In the genomic region with DNA sequence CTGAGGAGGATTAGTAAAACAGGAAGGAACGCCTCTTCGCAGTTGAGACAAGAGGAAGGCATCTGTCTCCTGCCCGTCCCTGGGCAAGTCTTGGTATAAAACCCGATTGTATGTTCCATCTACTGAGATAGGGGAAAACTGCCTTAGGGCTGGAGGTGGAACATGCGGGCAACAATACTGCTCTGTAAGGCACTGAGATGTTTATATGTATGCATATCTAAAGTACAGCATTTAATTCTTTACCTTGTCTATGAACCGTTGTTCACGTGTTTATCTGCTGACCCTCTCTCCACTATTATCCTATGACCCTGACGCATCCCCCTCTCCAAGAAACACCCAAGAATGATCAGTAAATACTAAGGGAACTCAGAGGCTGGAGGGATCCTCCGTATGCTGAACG, we compare ENCODE assay signal across 8 cellular contexts. TPM values are rescaled to one million over a fixed set of nuclear protein-coding genes. Genes with fewer than 3 reads are reported as not detected.
A peak's percentile ranks its signal among the peaks of the same experiment; 100 is the strongest.
DNase-seq lines count a peak whose midpoint lies in the region; ATAC-seq, FAIRE-seq and TF ChIP-seq lines count a peak whose summit lies in the region.

No MANE protein-coding gene starts in this region.

- no peak for DNase-seq in GM23338 (ENCODE audit: low spot score)
- no peak for DNase-seq in PC-9
- DNase-seq in endothelial cell of umbilical vein (ENCODE audit: low read depth, low spot score): no peak
- DNase-seq in psoas muscle: no peak
- no peak for DNase-seq in NCI-H146 (lab: John Stamatoyannopoulos, UW)
- no peak for DNase-seq in hepatic stellate cell (ENCODE audit: low spot score)

- H4K20me1 ChIP-seq in GM23338 (replicated peaks; ENCODE audit: insufficient read depth) (peaks cover 5% of the 10 kb centered on the region), PC-9 (ENCODE audit: insufficient read depth) (no peaks in the 10 kb centered on the region), endothelial cell of umbilical vein (replicated peaks; ENCODE audit: control insufficient read depth, extremely low read depth, insufficient read depth, low read length) (no peaks in the 10 kb centered on the region)

- ATAC-seq in GM23338: no peak
- no peak for ATAC-seq in psoas muscle
- ATAC-seq in GM21390 (IDR thresholded peaks at IDR 0.05; ENCODE audit: unreplicated experiment): no peak
- no peak for ATAC-seq in GM19463 (IDR thresholded peaks at IDR 0.05; ENCODE audit: unreplicated experiment)

- intact Hi-C loops in PC-9 (cut with micrococcal nuclease; ENCODE audit: unreplicated experiment) (loop anchor here (5.0 kb wide), 1 partner anchor 33 kb away; a partner anchor contains a TSS), endothelial cell of umbilical vein (cut with micrococcal nuclease) (loop anchor here (1.0 to 2.0 kb wide), 3 partner anchors 19 to 43 kb away; a partner anchor contains a TSS), psoas muscle (cut with DNase I) (no loop called here)

- peaks cover 10% of the 10 kb centered on the region for H3K27me3 Mint-ChIP-seq in GM23338 (ENCODE audit: insufficient read depth, low read depth, poor library complexity)

- H3K4me2 ChIP-seq in GM23338 (peak overlapping the region; percentile 76), PC-9 (peak overlapping the region; percentile 99), endothelial cell of umbilical vein (ENCODE audit: insufficient read depth, low read length) (peak overlapping the region; percentile 76)

- H3K36me3 Mint-ChIP-seq in GM23338 (ENCODE audit: low read depth): peaks cover 52% of the 10 kb centered on the region

- POLR2A ChIA-PET in PC-9 (lab: Charles Lee; ENCODE audit: unreplicated experiment): interaction anchor here (0.6 to 1.0 kb wide), 4 partner anchors 34 to 448 kb away, joined by 3 to 8 read pairs (median 4); a partner anchor contains a TSS
- POLR2A ChIA-PET in endothelial cell of umbilical vein (lab: Charles Lee): interaction anchor here (0.8 kb wide), 1 partner anchor 44 kb away, joined by 3 read pairs; a partner anchor contains a TSS

- no peaks in the 10 kb centered on the region for H3K9me2 ChIP-seq in GM23338 (ENCODE audit: insufficient read depth)
- H3K9me2 ChIP-seq in PC-9 (ENCODE audit: insufficient read depth): no peaks in the 10 kb centered on the region

- H3K4me3 ChIP-seq in GM23338 (peak overlapping the region; percentile 98), PC-9 (peak overlapping the region; percentile 99; the same call in 1 of the 2 replicates), endothelial cell of umbilical vein (replicated peaks in 1 of 3; ENCODE audit: insufficient read depth in 1 of 3, low read depth in 1 of 3, low read length in 3 of 3) (peak overlapping the region in 1 of 3 experiments; percentile 41), psoas muscle (peak overlapping the region; percentile 97)

- no peak for TF ChIP-seq CTCF in GM23338 (conservative IDR thresholded peaks at IDR 0.05; ENCODE audit: low read depth in 2 of 2)
- no peak for TF ChIP-seq CTCF in PC-9 (conservative IDR thresholded peaks at IDR 0.05)
- TF ChIP-seq CTCF in endothelial cell of umbilical vein (IDR thresholded peaks at IDR 0.05; ENCODE audit: extremely low read depth in 1 of 2, insufficient read depth in 1 of 2, low read depth in 1 of 2, low read length in 2 of 2): no peak
- TF ChIP-seq CTCF in psoas muscle (IDR thresholded peaks at IDR 0.05): no peak

- BruUV-seq in PC-9 (replicated peaks; lab: Mats Ljungman, UMichigan) (no TSS peak), endothelial cell of umbilical vein (replicated peaks; lab: Mats Ljungman, UMichigan) (no TSS peak)

- peak overlapping the region; percentile 98 for H3K27ac Mint-ChIP-seq in GM23338

- H3F3A ChIP-seq in GM23338 (replicated peaks; ENCODE audit: low read depth) (peaks cover 23% of the 10 kb centered on the region), PC-9 (ENCODE audit: insufficient read depth, low read depth) (peaks cover 23% of the 10 kb centered on the region; the same call in 1 of the 2 replicates)

- peak; percentile 58 for FAIRE-seq in endothelial cell of umbilical vein (lab: Jason Lieb, UNC)

- H3K79me2 ChIP-seq in GM23338 (replicated peaks; ENCODE audit: insufficient read depth): peaks cover 26% of the 10 kb centered on the region
- H3K79me2 ChIP-seq in PC-9 (ENCODE audit: low read depth): peaks cover 23% of the 10 kb centered on the region
- H3K79me2 ChIP-seq in endothelial cell of umbilical vein (ENCODE audit: control insufficient read depth, insufficient read depth, low read length): peaks cover 19% of the 10 kb centered on the region

- no peak for TF ChIP-seq POLR2A in endothelial cell of umbilical vein (IDR thresholded peaks at IDR 0.05; ENCODE audit: low read depth, low read length)

- WGBS in psoas muscle, 3 donors: 52 to 65% (median 53%) methylated on average over 10 of the region's 10 CpGs

- dilution Hi-C loops in endothelial cell of umbilical vein (cut with MboI; ENCODE audit: extremely low pct_ligation_motif_present, low sequenced_read_pairs): no loop called here

- H3K4me1 Mint-ChIP-seq in GM23338: peaks cover 20% of the 10 kb centered on the region

- no peaks in the 10 kb centered on the region for H3K9me1 ChIP-seq in endothelial cell of umbilical vein (replicated peaks; ENCODE audit: control insufficient read depth, extremely low read depth, insufficient read depth, low read length)

- H3K36me3 ChIP-seq in GM23338 (ENCODE audit: insufficient read depth) (peaks cover 12% of the 10 kb centered on the region; the same call in 1 of the 2 replicates), PC-9 (ENCODE audit: low read depth) (0 out of 2 replicates have a peak, but pooled peaks cover 6% of the 10 kb centered on the region), endothelial cell of umbilical vein (ENCODE audit: control insufficient read depth in 2 of 2, extremely low read depth in 1 of 2, insufficient read depth in 2 of 2, low read length in 2 of 2) (peaks cover 9 to 14% of the 10 kb centered on the region in 2 experiments), psoas muscle (ENCODE audit: insufficient read depth in 1 of 2, low read depth in 1 of 2) (peaks cover 0 to 48% of the 10 kb centered on the region in 2 donors)

- no peaks in the 10 kb centered on the region for H3K9me3 Mint-ChIP-seq in GM23338

- CTCF ChIA-PET in PC-9 (lab: Charles Lee) (interaction anchor here (0.7 kb wide), 1 partner anchor 53 kb away, joined by 3 read pairs; no protein-coding TSS in a partner anchor), endothelial cell of umbilical vein (lab: Charles Lee) (interaction anchor here (1.0 to 1.2 kb wide), 2 partner anchors 52 to 54 kb away, joined by 4 to 5 read pairs; a partner anchor contains a TSS)

- peak overlapping the region; percentile 98 for H3K9ac ChIP-seq in endothelial cell of umbilical vein (replicated peaks; ENCODE audit: extremely low read depth, insufficient read depth, low read length)

- H3K4me1 ChIP-seq in GM23338 (ENCODE audit: insufficient read depth): peaks cover 12% of the 10 kb centered on the region
- peaks cover 13% of the 10 kb centered on the region; the same call in 1 of the 2 replicates for H3K4me1 ChIP-seq in PC-9 (replicated peaks; ENCODE audit: insufficient read depth)
- peaks cover 16% of the 10 kb centered on the region for H3K4me1 ChIP-seq in endothelial cell of umbilical vein (ENCODE audit: control insufficient read depth, extremely low read depth, insufficient read depth, low read length)
- H3K4me1 ChIP-seq in psoas muscle: peaks cover 10% of the 10 kb centered on the region

- H2AFZ ChIP-seq in GM23338 (peak overlapping the region; percentile 44; the same call in 1 of the 2 replicates), PC-9 (peak overlapping the region; percentile 97), endothelial cell of umbilical vein (ENCODE audit: low read depth, low read length) (peak overlapping the region; percentile 97)

- peak overlapping the region; percentile 82 for H3K27ac ChIP-seq in GM23338 (ENCODE audit: low read depth)
- peak overlapping the region; percentile 94 for H3K27ac ChIP-seq in PC-9
- H3K27ac ChIP-seq in endothelial cell of umbilical vein (ENCODE audit: insufficient read depth, low read depth, low read length): peak overlapping the region; percentile 46
- H3K27ac ChIP-seq in psoas muscle: peak overlapping the region; percentile 95

- H3K4me3 Mint-ChIP-seq in GM23338: peak overlapping the region; percentile 96

- H3K9me3 ChIP-seq in PC-9 (ENCODE audit: insufficient read depth, low read depth) (no peaks in the 10 kb centered on the region), endothelial cell of umbilical vein (replicated peaks; ENCODE audit: control insufficient read depth, insufficient read depth, low read length) (no peaks in the 10 kb centered on the region), psoas muscle (no peaks in the 10 kb centered on the region)

- H3K27me3 ChIP-seq in GM23338 (ENCODE audit: insufficient read depth): no peaks in the 10 kb centered on the region
- H3K27me3 ChIP-seq in PC-9 (ENCODE audit: insufficient read depth, low read depth): no peaks in the 10 kb centered on the region
- no peaks in the 10 kb centered on the region for H3K27me3 ChIP-seq in endothelial cell of umbilical vein (ENCODE audit: control insufficient read depth in 2 of 2, insufficient read depth in 2 of 2, low read length in 2 of 2)
- H3K27me3 ChIP-seq in psoas muscle (ENCODE audit: insufficient read depth in 3 of 3, low read length in 2 of 3): no peaks in the 10 kb centered on the region

RNA-seq across cellular contexts. Expression of a gene that starts 0.7 kb away (rescaled TPM):
- total RNA-seq in GM23338 (2014; rRNA removed; shearing (Covaris generic)): 119 and 120 TPM in 2 replicates
- 139 and 145 TPM in 2 replicates for polyA plus RNA-seq in GM23338 (2016; fragmentation: Nextera tagmentation; extraction: Ambion mirVana)
- 85.5 and 95.9 TPM in 2 replicates for total RNA-seq in PC-9 (2021)
- 85.7 and 86.1 TPM in 2 replicates for total RNA-seq in endothelial cell of umbilical vein
- polyA plus RNA-seq in endothelial cell of umbilical vein: 118 and 124 TPM in 2 replicates
- 87.9 and 99.0 TPM in 2 replicates for polyA plus RNA-seq in endothelial cell of umbilical vein (2011; cell fraction: cytosol; rRNA removed)
- 107 TPM in 2 replicates for polyA plus RNA-seq in endothelial cell of umbilical vein (2011; cell fraction: nucleus; rRNA removed)
- polyA plus RNA-seq in endothelial cell of umbilical vein (2012): 117 and 118 TPM in 2 replicates
- polyA minus RNA-seq in endothelial cell of umbilical vein: 69.4 and 108 TPM in 2 replicates
- polyA minus RNA-seq in endothelial cell of umbilical vein (2011; cell fraction: cytosol; rRNA and poly(A)+ RNA removed): 81.6 TPM
- polyA minus RNA-seq in endothelial cell of umbilical vein (2011; cell fraction: nucleus; rRNA and poly(A)+ RNA removed): 38.4 and 40.2 TPM in 2 replicates
- 100 to 1,000 TPM in 1 of 4 donors, 10 to 100 TPM in 3; 70.5 to 105 (median 75.7) TPM for total RNA-seq in psoas muscle
- polyA plus RNA-seq in psoas muscle: 100 to 1,000 TPM in 1 of 3 donors, 10 to 100 TPM in 2; 86.1 to 189 (median 95.0) TPM

RNA-seq across cellular contexts. Expression of a gene that starts 18.8 kb away (rescaled TPM):
- total RNA-seq in GM23338 (2014; rRNA removed; shearing (Covaris generic)): 15.6 and 19.1 TPM in 2 replicates
- polyA plus RNA-seq in GM23338 (2016; fragmentation: Nextera tagmentation; extraction: Ambion mirVana) (9.8 and 9.9 TPM in 2 replicates), endothelial cell of umbilical vein (0.73 and 0.89 TPM in 2 replicates), psoas muscle (under 1 TPM in 1 of 3 donors, not detected in 2; 0.03 TPM)
- total RNA-seq in PC-9 (2021) (1.4 and 3.6 TPM in 2 replicates), endothelial cell of umbilical vein (0.40 and 0.55 TPM in 2 replicates), psoas muscle (under 1 TPM in 1 of 4 donors, not detected in 3; 0.14 TPM)
- 0.41 and 0.42 TPM in 2 replicates for polyA plus RNA-seq in endothelial cell of umbilical vein (2011; cell fraction: cytosol; rRNA removed)
- 0.11 and 0.21 TPM in 2 replicates for polyA plus RNA-seq in endothelial cell of umbilical vein (2011; cell fraction: nucleus; rRNA removed)
- 0.87 and 1.3 TPM in 2 replicates for polyA plus RNA-seq in endothelial cell of umbilical vein (2012)
- polyA minus RNA-seq in endothelial cell of umbilical vein: 0.17 and 0.22 TPM in 2 replicates
- 0.41 TPM for polyA minus RNA-seq in endothelial cell of umbilical vein (2011; cell fraction: cytosol; rRNA and poly(A)+ RNA removed)
- not detected in 2 replicates for polyA minus RNA-seq in endothelial cell of umbilical vein (2011; cell fraction: nucleus; rRNA and poly(A)+ RNA removed)

RNA-seq across cellular contexts. Expression of a gene that starts 34.5 kb away (rescaled TPM):
- total RNA-seq in GM23338 (2014; rRNA removed; shearing (Covaris generic)): 75.0 and 108 TPM in 2 replicates
- polyA plus RNA-seq in GM23338 (2016; fragmentation: Nextera tagmentation; extraction: Ambion mirVana) (144 and 150 TPM in 2 replicates), endothelial cell of umbilical vein (81.8 and 87.6 TPM in 2 replicates), psoas muscle (10 to 100 TPM; 63.1 to 97.1 (median 88.0) TPM)
- total RNA-seq in PC-9 (2021) (99.7 and 118 TPM in 2 replicates), endothelial cell of umbilical vein (108 and 120 TPM in 2 replicates), psoas muscle (10 to 100 TPM; 60.7 to 88.6 (median 80.2) TPM)
- polyA plus RNA-seq in endothelial cell of umbilical vein (2011; cell fraction: cytosol; rRNA removed): 73.3 and 76.2 TPM in 2 replicates
- 294 and 299 TPM in 2 replicates for polyA plus RNA-seq in endothelial cell of umbilical vein (2011; cell fraction: nucleus; rRNA removed)
- polyA plus RNA-seq in endothelial cell of umbilical vein (2012): 117 and 120 TPM in 2 replicates
- 85.5 and 93.7 TPM in 2 replicates for polyA minus RNA-seq in endothelial cell of umbilical vein
- polyA minus RNA-seq in endothelial cell of umbilical vein (2011; cell fraction: cytosol; rRNA and poly(A)+ RNA removed): 35.7 TPM
- polyA minus RNA-seq in endothelial cell of umbilical vein (2011; cell fraction: nucleus; rRNA and poly(A)+ RNA removed): 57.4 and 67.7 TPM in 2 replicates

RNA-seq across cellular contexts. Expression of a gene that starts 35.0 kb away (rescaled TPM):
- total RNA-seq in GM23338 (2014; rRNA removed; shearing (Covaris generic)): 8.7 and 13.8 TPM in 2 replicates
- polyA plus RNA-seq in GM23338 (2016; fragmentation: Nextera tagmentation; extraction: Ambion mirVana) (8.0 and 12.4 TPM in 2 replicates), endothelial cell of umbilical vein (not detected in 2 replicates), psoas muscle (not detected)
- total RNA-seq in PC-9 (2021) (0.35 TPM in 1 of 2 replicates, not detected in the other), endothelial cell of umbilical vein (not detected in 2 replicates), psoas muscle (not detected)
- polyA plus RNA-seq in endothelial cell of umbilical vein (2011; cell fraction: cytosol; rRNA removed): not detected in 2 replicates
- polyA plus RNA-seq in endothelial cell of umbilical vein (2011; cell fraction: nucleus; rRNA removed): not detected in 2 replicates
- not detected in 2 replicates for polyA plus RNA-seq in endothelial cell of umbilical vein (2012)
- not detected in 2 replicates for polyA minus RNA-seq in endothelial cell of umbilical vein
- polyA minus RNA-seq in endothelial cell of umbilical vein (2011; cell fraction: cytosol; rRNA and poly(A)+ RNA removed): not detected
- not detected in 2 replicates for polyA minus RNA-seq in endothelial cell of umbilical vein (2011; cell fraction: nucleus; rRNA and poly(A)+ RNA removed)

RNA-seq across cellular contexts. Expression of a gene that starts 44.2 kb away (rescaled TPM):
- 106 and 207 TPM in 2 replicates for total RNA-seq in GM23338 (2014; rRNA removed; shearing (Covaris generic))
- polyA plus RNA-seq in GM23338 (2016; fragmentation: Nextera tagmentation; extraction: Ambion mirVana): 1,901 and 2,135 TPM in 2 replicates
- 2,510 and 2,860 TPM in 2 replicates for total RNA-seq in PC-9 (2021)
- 1,735 and 1,768 TPM in 2 replicates for total RNA-seq in endothelial cell of umbilical vein
- polyA plus RNA-seq in endothelial cell of umbilical vein: 5,244 and 6,084 TPM in 2 replicates
- 4,318 and 4,415 TPM in 2 replicates for polyA plus RNA-seq in endothelial cell of umbilical vein (2011; cell fraction: cytosol; rRNA removed)
- 1,293 and 1,668 TPM in 2 replicates for polyA plus RNA-seq in endothelial cell of umbilical vein (2011; cell fraction: nucleus; rRNA removed)
- 2,527 and 3,042 TPM in 2 replicates for polyA plus RNA-seq in endothelial cell of umbilical vein (2012)
- polyA minus RNA-seq in endothelial cell of umbilical vein: 1,532 and 1,667 TPM in 2 replicates
- polyA minus RNA-seq in endothelial cell of umbilical vein (2011; cell fraction: cytosol; rRNA and poly(A)+ RNA removed): 2,450 TPM
- polyA minus RNA-seq in endothelial cell of umbilical vein (2011; cell fraction: nucleus; rRNA and poly(A)+ RNA removed): 213 and 283 TPM in 2 replicates
- total RNA-seq in psoas muscle: 1,000 to 10,000 TPM; 1,186 to 1,958 (median 1,553) TPM
- polyA plus RNA-seq in psoas muscle: 1,000 to 10,000 TPM; 2,324 to 3,255 (median 2,994) TPM

Comparison
In these comparisons a context has a peak if more than half of its experiments do, and no peak if none do; other contexts are left out.
1. H2AFZ ChIP-seq: peak in every context shown above with its lines; median percentile 97 in PC-9; 97 in endothelial cell of umbilical vein; 44 in GM23338.
2. intact Hi-C loops: an anchor here in PC-9 (5.0 kb wide) and endothelial cell of umbilical vein (1.0 to 2.0 kb wide); none called in psoas muscle.